Comparison of ENCODE assay signal across 8 cellular contexts in genomic region chr18:711693-712400, GRCh38.
DNase-seq lines count a peak whose midpoint lies in the region; TF ChIP-seq lines count a peak whose summit lies in the region.

No MANE protein-coding gene starts in this region.

- no peaks in the 10 kb centered on the region for H3K9me3 ChIP-seq in HEK293 (ENCODE audit: control insufficient read depth, insufficient read depth, low read depth, low read length)
- no peaks in the 10 kb centered on the region for H3K9me3 ChIP-seq in MM.1S (replicated peaks; ENCODE audit: insufficient read depth, low read length)

- peak overlapping the region; percentile 77 for H2AFZ ChIP-seq in MM.1S (ENCODE audit: low read length)

- H3K4me1 ChIP-seq in HEK293 (ENCODE audit: control insufficient read depth, insufficient read depth, low read length) = peaks cover 4% of the 10 kb centered on the region
- H3K4me1 ChIP-seq in MM.1S (ENCODE audit: low read length) = no peaks in the 10 kb centered on the region

- H3K79me2 ChIP-seq in MM.1S (ENCODE audit: low read length) = peaks cover 16% of the 10 kb centered on the region

- H3K9me2 ChIP-seq in MM.1S (replicated peaks; ENCODE audit: insufficient read depth, low read length) = no peaks in the 10 kb centered on the region

- no peaks in the 10 kb centered on the region for H4K20me1 ChIP-seq in MM.1S (ENCODE audit: insufficient read depth, low read length)

- CTCF ChIA-PET in HEK293 (lab: Yijun Ruan, JAX) = interaction anchor here (0.9 to 2.2 kb wide), 12 partner anchors 9 to 405 kb away, joined by 3 to 10 read pairs (median 6); no protein-coding TSS in a partner anchor

- peak overlapping the region; percentile 69 for H3K27ac ChIP-seq in HEK293 (ENCODE audit: extremely low read depth, low read depth, low read length)
- peak overlapping the region; percentile 62; the same call in 1 of the 2 replicates for H3K27ac ChIP-seq in MM.1S (ENCODE audit: low read length)

- H3K9ac ChIP-seq in MM.1S (ENCODE audit: low read length) = peak overlapping the region; percentile 91

- POLR2A ChIA-PET in HEK293 (lab: Yijun Ruan, JAX) = interaction anchor here (0.9 to 1.1 kb wide), 6 partner anchors 8 to 119 kb away, joined by 3 to 6 read pairs (median 3); no protein-coding TSS in a partner anchor

- TF ChIP-seq CTCF in HEK293 (tag by site-specific recombination; IDR thresholded peaks at IDR 0.05) = peak; percentile 72
- peak; percentile 33 for TF ChIP-seq CTCF in MM.1S (IDR thresholded peaks at IDR 0.05; ENCODE audit: low read length)
- peak; percentile 13 for TF ChIP-seq CTCF in astrocyte of the spinal cord (IDR thresholded peaks at IDR 0.05; ENCODE audit: low read depth, low read length)

- H3K36me3 ChIP-seq in HEK293 (ENCODE audit: control insufficient read depth in 2 of 2, insufficient read depth in 1 of 2, low read length in 2 of 2) (peaks cover 0 to 12% of the 10 kb centered on the region in 2 experiments; a peak in 2 of 3 replicates), MM.1S (replicated peaks; ENCODE audit: insufficient read depth, low read length) (no peaks in the 10 kb centered on the region)

- H3K27me3 ChIP-seq in MM.1S (replicated peaks; ENCODE audit: insufficient read depth, low read length) = no peaks in the 10 kb centered on the region

- H3K4me2 ChIP-seq in MM.1S (ENCODE audit: low read depth, low read length) = peak overlapping the region; percentile 98

- H3K4me3 ChIP-seq in HEK293 (ENCODE audit: low read depth, low read length) = peak overlapping the region; percentile 48
- H3K4me3 ChIP-seq in MM.1S (ENCODE audit: low read length) = peak overlapping the region; percentile 90
- H3K4me3 ChIP-seq in astrocyte of the spinal cord (ENCODE audit: low read depth, low read length) = peak overlapping the region; percentile 70
- peak overlapping the region; percentile 77 for H3K4me3 ChIP-seq in iPS-11a (ENCODE audit: low read depth, low read length)
- H3K4me3 ChIP-seq in skeletal muscle cell (ENCODE audit: low read depth, low read length) = peak overlapping the region; percentile 69

- no peaks in the 10 kb centered on the region for H3F3A ChIP-seq in MM.1S (ENCODE audit: insufficient read depth, low read length)

- DNase-seq in MM.1S = peak; percentile 87
- peak; percentile 48 for DNase-seq in T-helper 22 cell (ENCODE audit: low read depth)
- DNase-seq in astrocyte of the spinal cord (ENCODE audit: low read depth, low spot score) = peak; percentile 83
- DNase-seq in skeletal muscle cell (ENCODE audit: low read depth) = peak; percentile 76
- DNase-seq in NCI-H1694 (lab: John Stamatoyannopoulos, UW) = no peak

- in situ Hi-C loops in astrocyte of the spinal cord (cut with HindIII; ENCODE audit: low sequenced_read_pairs) = no loop called here

- TF ChIP-seq POLR2A in GM10847 (IDR thresholded peaks at IDR 0.05; ENCODE audit: extremely low read depth, insufficient read length) = peak; percentile 22

TF ChIP-seq in HEK293, 187 proteins besides CTCF, POLR2A, EP300 and RAD21:
- peak; percentile 66 for TF ChIP-seq ZNF629 (tag by site-specific recombination; IDR thresholded peaks at IDR 0.05)
- 0 out of 2 replicates have a peak, but pooled peaks have one; percentile 28 for TF ChIP-seq KLF16 (tag by site-specific recombination; IDR thresholded peaks at IDR 0.05)
- TF ChIP-seq ZNF175 (tag by site-specific recombination; IDR thresholded peaks at IDR 0.05) = no peak
- TF ChIP-seq ZNF768 (tag by site-specific recombination; IDR thresholded peaks at IDR 0.05) = peak; percentile 89
- 0 out of 2 replicates have a peak, but pooled peaks have one; percentile 9 for TF ChIP-seq OVOL3 (tag by site-specific recombination; IDR thresholded peaks at IDR 0.05)
- TF ChIP-seq ZNF521 (tag by site-specific recombination; IDR thresholded peaks at IDR 0.05) = no peak
- peak; percentile 55 for TF ChIP-seq ZBTB26 (tag by site-specific recombination; optimal IDR thresholded peaks at IDR 0.05)
- TF ChIP-seq ZFP69B (tag by site-specific recombination; IDR thresholded peaks at IDR 0.05) = no peak
- TF ChIP-seq ZNF580 (tag by site-specific recombination; IDR thresholded peaks at IDR 0.05) = peak; percentile 32; the same call in 1 of the 2 replicates
- TF ChIP-seq ZSCAN30 (tag by site-specific recombination; IDR thresholded peaks at IDR 0.05) = 0 out of 2 replicates have a peak, but pooled peaks have one; percentile 30
- peak; percentile 52 for TF ChIP-seq PRDM10 (tag by site-specific recombination; IDR thresholded peaks at IDR 0.05)
- peak; percentile 87 for TF ChIP-seq ZNF335 (tag by site-specific recombination; conservative IDR thresholded peaks at IDR 0.05)
- 0 out of 2 replicates have a peak, but pooled peaks have one; percentile 6 for TF ChIP-seq ZXDB (tag by site-specific recombination; IDR thresholded peaks at IDR 0.05)

Comparison
In these comparisons a context has a peak if more than half of its experiments do, and no peak if none do; other contexts are left out.
1. CTCF ChIP-seq: peak in every context shown above with its lines; median percentile 72 in HEK293; 33 in MM.1S; 13 in astrocyte of the spinal cord.